17 cellular contexts compared by ENCODE assay signal in genomic region chr2:74789278-74789677, GRCh38. TPM values are rescaled to one million over a fixed set of nuclear protein-coding genes. Genes with fewer than 3 reads are reported as not detected.
DNase-seq lines count a peak whose midpoint lies in the region; ATAC-seq and TF ChIP-seq lines count a peak whose summit lies in the region.
"Had no signal": no experiment of that assay in that cellular context is flagged by ENCODE, and none has a peak within 500 bp of the region (broad histone marks: within the 10 kb centered on the region; RNA-seq: fewer than 3 reads in every experiment).

No MANE protein-coding gene starts in this region.

- DNase-seq in Right ventricle myocardium inferior (ENCODE audit: missing footprints), result no peak
- DNase-seq in right atrium auricular region (ENCODE audit: low spot score), result no peak
- DNase-seq in NOMO-1 treated with DMSO at 0.1 percent for 48 hours (lab: John Stamatoyannopoulos, UW; ENCODE audit: unreplicated experiment), result peak; percentile 70
- DNase-seq in left lobe of liver (ENCODE audit: low spot score), result no peak
- no peak for DNase-seq in upper lobe of right lung
- DNase-seq in GOT3 (lab: John Stamatoyannopoulos, UW), result no peak
- DNase-seq in DMS153 treated with DMSO at 0.1 percent for 48 hours (lab: John Stamatoyannopoulos, UW; ENCODE audit: unreplicated experiment), result no peak
- no peak for DNase-seq in SK-N-DZ (ENCODE audit: low spot score)
- DNase-seq: GF-D8, NCI-H1105, NCI-H1694, NCI-H226, NCI-H524 treated with DMSO at 0.1 percent for 48 hours, OCI-M1 had no signal

- H3K27ac ChIP-seq in right atrium auricular region (no peak overlapping the region), upper lobe of right lung (no peak overlapping the region)
- H3K27ac ChIP-seq: KMS-11, SJSA1 had no signal

- H3K27me3 ChIP-seq in right atrium auricular region (no peaks in the 10 kb centered on the region), upper lobe of right lung (no peaks in the 10 kb centered on the region)
- H3K27me3 ChIP-seq: BLaER1 treated with 17β-estradiol and CSF1 and Interleukin-3, amounts not matched to agents 10 nM and 100 nM; SJSA1 had no signal

- TF ChIP-seq CTCF in right atrium auricular region (IDR thresholded peaks at IDR 0.05), result no peak
- no peak for TF ChIP-seq CTCF in upper lobe of right lung (IDR thresholded peaks at IDR 0.05)

- H3K9me3 ChIP-seq in right atrium auricular region, result peaks cover 0 to 8% of the 10 kb centered on the region in 2 donors
- H3K9me3 ChIP-seq in upper lobe of right lung, result no peaks in the 10 kb centered on the region
- H3K9me3 ChIP-seq: SJSA1 had no signal

- H3K4me3 ChIP-seq in right atrium auricular region (no peak overlapping the region), upper lobe of right lung (no peak overlapping the region)
- H3K4me3 ChIP-seq: BLaER1 treated with 17β-estradiol and CSF1 and Interleukin-3, amounts not matched to agents 10 nM and 100 nM; SJSA1 had no signal

- ATAC-seq in Right ventricle myocardium inferior (peak; percentile 50), left lobe of liver (peak; percentile 13), upper lobe of right lung (peak; percentile 80)

- H3K36me3 ChIP-seq in right atrium auricular region (no peaks in the 10 kb centered on the region), upper lobe of right lung (no peaks in the 10 kb centered on the region)
- H3K36me3 ChIP-seq: SJSA1 had no signal

- intact Hi-C loops in Right ventricle myocardium inferior (cut with DNase I), result no loop called here
- intact Hi-C loops in upper lobe of right lung (cut with DNase I), result no loop called here

- no peaks in the 10 kb centered on the region for H3K4me1 ChIP-seq in right atrium auricular region
- H3K4me1 ChIP-seq in upper lobe of right lung, result no peaks in the 10 kb centered on the region
- H3K4me1 ChIP-seq: SJSA1 had no signal

RNA-seq across cellular contexts. Expression of gene HK2, which starts 44.6 kb away (rescaled TPM):
- total RNA-seq in Right ventricle myocardium inferior, result 5.4 TPM
- 1 to 10 TPM; 3.4 to 8.1 TPM for total RNA-seq in right atrium auricular region
- 1.3 TPM for total RNA-seq in left lobe of liver
- 77.1 TPM for total RNA-seq in upper lobe of right lung
- 11.6 and 14.0 TPM in 2 replicates for polyA plus RNA-seq in SK-N-DZ (2014; cell fraction: cytosol; rRNA removed)
- polyA plus RNA-seq in SK-N-DZ (2014; cell fraction: nucleus; rRNA removed), result 11.3 and 24.0 TPM in 2 replicates

Comparison
In these comparisons a context has a peak if more than half of its experiments do, and no peak if none do; other contexts are left out.
1. ATAC-seq: peak in every context shown above with its lines; median percentile 80 in upper lobe of right lung; 50 in Right ventricle myocardium inferior; 13 in left lobe of liver.